ENCODE assay signal across 8 cellular contexts in genomic region chr6:1686117-1687098, GRCh38.
DNase-seq lines count a peak whose midpoint lies in the region; TF ChIP-seq lines count a peak whose summit lies in the region.

No MANE protein-coding gene starts in this region.

- DNase-seq in ELR (ENCODE audit: low read depth) (peak; percentile 91), NCI-H226 (peak; percentile 92), dermis blood vessel endothelial cell (peak; percentile 70), osteoblast (ENCODE audit: insufficient read length, low spot score, missing footprints) (peak; percentile 96), NCI-H774 (lab: John Stamatoyannopoulos, UW) (no peak), transverse colon (no peak)
- no peak for DNase-seq in activated CD4-positive, alpha-beta T cell treated with anti-CD3 and anti-CD28 coated beads, Interleukin-2, amount 10 ng/mL, durations not matched to agents 7 days and 5 days
- no peak for DNase-seq in activated T-cell treated with anti-CD3 and anti-CD28 coated beads, Interleukin-2, amount 50 U/mL, for 48 hours

- H3K36me3 ChIP-seq in osteoblast (ENCODE audit: insufficient read depth, low read length) (no peaks in the 10 kb centered on the region), transverse colon (no peaks in the 10 kb centered on the region)

- H3K27me3 ChIP-seq in osteoblast (ENCODE audit: insufficient read depth, low read length) (no peaks in the 10 kb centered on the region), transverse colon (no peaks in the 10 kb centered on the region)

- H3K4me1 ChIP-seq in osteoblast (ENCODE audit: insufficient read depth, low read length) (peaks cover 28% of the 10 kb centered on the region), transverse colon (peaks cover 0 to 9% (median 2%) of the 10 kb centered on the region in 4 donors)

- TF ChIP-seq CTCF in osteoblast (IDR thresholded peaks at IDR 0.05; ENCODE audit: extremely low read depth, low read depth, low read length) (peak; percentile 58), transverse colon (IDR thresholded peaks at IDR 0.05) (no peak)

- no peaks in the 10 kb centered on the region for H3K9me3 ChIP-seq in osteoblast (ENCODE audit: low read depth, low read length)
- H3K9me3 ChIP-seq in transverse colon, result no peaks in the 10 kb centered on the region

- H3K27me3 Mint-ChIP-seq in activated CD4-positive, alpha-beta T cell treated with anti-CD3 and anti-CD28 coated beads, Interleukin-2, amount 10 ng/mL, durations not matched to agents 7 days and 5 days, result no peaks in the 10 kb centered on the region

- WGBS in transverse colon (ENCODE audit: low coverage in 1 of 2), 2 donors, result 76 to 90% methylated on average over 4 to 9 of the region's 9 CpGs

- no peaks in the 10 kb centered on the region for H3K36me3 Mint-ChIP-seq in activated CD4-positive, alpha-beta T cell treated with anti-CD3 and anti-CD28 coated beads, Interleukin-2, amount 10 ng/mL, durations not matched to agents 7 days and 5 days (ENCODE audit: low read depth)

- intact Hi-C loops in transverse colon (cut with DNase I; ENCODE audit: low total_unique reads), result no loop called here

- peak overlapping the region; percentile 87 for H3K27ac ChIP-seq in osteoblast (ENCODE audit: low read depth, low read length)
- H3K27ac ChIP-seq in transverse colon, result no peak overlapping the region

- H3K4me2 ChIP-seq in osteoblast (ENCODE audit: insufficient read depth, low read length), result peak overlapping the region; percentile 62

- H2AFZ ChIP-seq in osteoblast (ENCODE audit: low read length), result peak overlapping the region; percentile 49

- no peaks in the 10 kb centered on the region for H3K4me1 Mint-ChIP-seq in activated CD4-positive, alpha-beta T cell treated with anti-CD3 and anti-CD28 coated beads, Interleukin-2, amount 10 ng/mL, durations not matched to agents 7 days and 5 days

- H3K4me3 Mint-ChIP-seq in activated CD4-positive, alpha-beta T cell treated with anti-CD3 and anti-CD28 coated beads, Interleukin-2, amount 10 ng/mL, durations not matched to agents 7 days and 5 days, result no peak overlapping the region

- TF ChIP-seq EP300 in transverse colon (IDR thresholded peaks at IDR 0.05; ENCODE audit: low read depth), result no peak

- POLR2A ChIA-PET in activated CD4-positive, alpha-beta T cell treated with anti-CD3 and anti-CD28 coated beads, Interleukin-2, amount 10 ng/mL, durations not matched to agents 7 days and 5 days (lab: Charles Lee), result no interaction called here

- H3K4me3 ChIP-seq in osteoblast (ENCODE audit: insufficient read depth, low read length) (peak overlapping the region; percentile 5), transverse colon (no peak overlapping the region)

- no peak overlapping the region for H3K27ac Mint-ChIP-seq in activated CD4-positive, alpha-beta T cell treated with anti-CD3 and anti-CD28 coated beads, Interleukin-2, amount 10 ng/mL, durations not matched to agents 7 days and 5 days

- H4K20me1 ChIP-seq in osteoblast (ENCODE audit: insufficient read depth, low read length), result no peaks in the 10 kb centered on the region

- H3K9me3 Mint-ChIP-seq in activated CD4-positive, alpha-beta T cell treated with anti-CD3 and anti-CD28 coated beads, Interleukin-2, amount 10 ng/mL, durations not matched to agents 7 days and 5 days, result no peaks in the 10 kb centered on the region

- no peaks in the 10 kb centered on the region for H3K79me2 ChIP-seq in osteoblast (ENCODE audit: insufficient read depth, low read length)

- in situ Hi-C loops in transverse colon (cut with MboI; ENCODE audit: low pct_ligation_motif_present in 1 of 4, low pct_unique_long_range_greater_than_20kb in 1 of 4, low sequenced_read_pairs in 3 of 4), result no loop called here

- no peak for TF ChIP-seq POLR2A in transverse colon (IDR thresholded peaks at IDR 0.05)

- CTCF ChIA-PET in activated CD4-positive, alpha-beta T cell treated with anti-CD3 and anti-CD28 coated beads, Interleukin-2, amount 10 ng/mL, durations not matched to agents 7 days and 5 days (lab: Charles Lee), result interaction anchor here (0.7 to 1.3 kb wide), 2 partner anchors 24 to 90 kb away, joined by 3 read pairs; no protein-coding TSS in a partner anchor

Comparison
In these comparisons a context has a peak if more than half of its experiments do, and no peak if none do; other contexts are left out.
1. DNase-seq: peak in ELR (single experiment), NCI-H226 (single experiment), dermis blood vessel endothelial cell (single experiment) and osteoblast (single experiment); none in NCI-H774 (single experiment), transverse colon (single experiment), activated CD4-positive, alpha-beta T cell treated with anti-CD3 and anti-CD28 coated beads, Interleukin-2, amount 10 ng/mL, durations not matched to agents 7 days and 5 days (single experiment) and activated T-cell treated with anti-CD3 and anti-CD28 coated beads, Interleukin-2, amount 50 U/mL, for 48 hours (0 of 2).